In genomic region chrX:154354013-154354412, GRCh38 we compare ENCODE assay signal across 20 cellular contexts. TPM values are rescaled to one million over a fixed set of nuclear protein-coding genes. Genes with fewer than 3 reads are reported as not detected.
DNase-seq lines count a peak whose midpoint lies in the region; ATAC-seq and TF ChIP-seq lines count a peak whose summit lies in the region.
"Had no signal": no experiment of that assay in that cellular context is flagged by ENCODE, and none has a peak within 500 bp of the region (broad histone marks: within the 10 kb centered on the region; RNA-seq: fewer than 3 reads in every experiment).

No MANE protein-coding gene starts in this region.

- H3K4me1 Mint-ChIP-seq in T-helper 17 cell, result peaks cover 20% of the 10 kb centered on the region
- H3K4me1 Mint-ChIP-seq in stimulated activated effector memory CD8-positive, alpha-beta T cell treated with anti-CD3 and anti-CD28 coated beads, Interleukin-12 subunit alpha, Interleukin-12 subunit beta, amount 100 ng/mL, for 72 hours, result peaks cover 41% of the 10 kb centered on the region

- DNase-seq in cardiac muscle cell (ENCODE audit: low read depth in 1 of 2, low spot score in 1 of 2) (no peak), Right ventricle myocardium inferior (ENCODE audit: missing footprints) (no peak), T-helper 17 cell (peak in 1 of 3 donors; percentile 4), GM10248 (ENCODE audit: extremely low spot score) (no peak), inferior parietal cortex (ENCODE audit: extremely low spot score) (no peak)
- no peak for DNase-seq in stimulated activated effector memory CD8-positive, alpha-beta T cell treated with anti-CD3 and anti-CD28 coated beads, Interleukin-12 subunit alpha, Interleukin-12 subunit beta, amount 100 ng/mL, for 72 hours (ENCODE audit: low spot score in 2 of 2)
- DNase-seq: activated CD8-positive, alpha-beta T cell treated with anti-CD3 and anti-CD28 coated beads, Interleukin-2, amount 10 ng/mL, durations not matched to agents 7 days and 5 days; activated naive CD4-positive, alpha-beta T cell treated with anti-CD3 and anti-CD28 coated beads, Interleukin-2, amount 50 U/mL, for 16 hours; activated T-cell treated with anti-CD3 and anti-CD28 coated beads, Interleukin-2, amount 50 U/mL, for 72 hours; gastrocnemius medialis; left cardiac atrium; NCI-H1417; NCI-H2107; NCI-H524; ovary had no signal

- peaks cover 42% of the 10 kb centered on the region for H3K36me3 ChIP-seq in cardiac muscle cell
- H3K36me3 ChIP-seq: gastrocnemius medialis, ovary had no signal

- peak overlapping the region; percentile 45 for H3K4me3 Mint-ChIP-seq in T-helper 17 cell
- H3K4me3 Mint-ChIP-seq in stimulated activated effector memory CD8-positive, alpha-beta T cell treated with anti-CD3 and anti-CD28 coated beads, Interleukin-12 subunit alpha, Interleukin-12 subunit beta, amount 100 ng/mL, for 72 hours, result peak overlapping the region; percentile 7
- H3K4me3 Mint-ChIP-seq: activated CD8-positive, alpha-beta T cell treated with anti-CD3 and anti-CD28 coated beads, Interleukin-2, amount 10 ng/mL, durations not matched to agents 7 days and 5 days; activated T-cell treated with anti-CD3 and anti-CD28 coated beads, Interleukin-2, amount 50 U/mL, for 72 hours; CD14-positive monocyte had no signal

- POLR2A ChIA-PET in GM10248 (lab: Yijun Ruan, JAX), result no interaction called here

- no peak overlapping the region for H3K4me3 ChIP-seq in cardiac muscle cell
- H3K4me3 ChIP-seq: ascending aorta, gastrocnemius medialis, ovary, SK-N-MC, suprapubic skin had no signal

- no peaks in the 10 kb centered on the region for H3K4me1 ChIP-seq in cardiac muscle cell (ENCODE audit: low read depth)
- H3K4me1 ChIP-seq: gastrocnemius medialis had no signal

- peak overlapping the region; percentile 23 for H3K27ac ChIP-seq in cardiac muscle cell
- H3K27ac ChIP-seq: ascending aorta, gastrocnemius medialis, ovary, SK-N-MC, suprapubic skin had no signal

- peak overlapping the region; percentile 54 for H3K27ac Mint-ChIP-seq in T-helper 17 cell
- H3K27ac Mint-ChIP-seq in stimulated activated effector memory CD8-positive, alpha-beta T cell treated with anti-CD3 and anti-CD28 coated beads, Interleukin-12 subunit alpha, Interleukin-12 subunit beta, amount 100 ng/mL, for 72 hours, result peak overlapping the region; percentile 92
- H3K27ac Mint-ChIP-seq: activated CD8-positive, alpha-beta T cell treated with anti-CD3 and anti-CD28 coated beads, Interleukin-2, amount 10 ng/mL, durations not matched to agents 7 days and 5 days; activated T-cell treated with anti-CD3 and anti-CD28 coated beads, Interleukin-2, amount 50 U/mL, for 72 hours had no signal

- ATAC-seq in Right ventricle myocardium inferior (no peak), T-helper 17 cell (no peak)
- no peak for ATAC-seq in stimulated activated effector memory CD8-positive, alpha-beta T cell treated with anti-CD3 and anti-CD28 coated beads, Interleukin-12 subunit alpha, Interleukin-12 subunit beta, amount 100 ng/mL, for 72 hours
- ATAC-seq: activated CD8-positive, alpha-beta T cell treated with anti-CD3 and anti-CD28 coated beads, Interleukin-2, amount 10 ng/mL, durations not matched to agents 7 days and 5 days; activated T-cell treated with anti-CD3 and anti-CD28 coated beads, Interleukin-2, amount 50 U/mL, for 72 hours; gastrocnemius medialis; left cardiac atrium; naive thymus-derived CD8-positive, alpha-beta T cell had no signal

- intact Hi-C loops in Right ventricle myocardium inferior (cut with DNase I), result no loop called here

- H3K9me3 Mint-ChIP-seq in stimulated activated effector memory CD8-positive, alpha-beta T cell treated with anti-CD3 and anti-CD28 coated beads, Interleukin-12 subunit alpha, Interleukin-12 subunit beta, amount 100 ng/mL, for 72 hours, result no peaks in the 10 kb centered on the region
- H3K9me3 Mint-ChIP-seq: activated T-cell treated with anti-CD3 and anti-CD28 coated beads, Interleukin-2, amount 50 U/mL, for 72 hours; CD14-positive monocyte; naive thymus-derived CD8-positive, alpha-beta T cell had no signal

- H3K9me3 ChIP-seq in cardiac muscle cell (ENCODE audit: low read depth), result no peaks in the 10 kb centered on the region
- H3K9me3 ChIP-seq in T-helper 17 cell (ENCODE audit: control insufficient read depth, low read length, poor library complexity, severe bottlenecking), result no peaks in the 10 kb centered on the region
- H3K9me3 ChIP-seq: ascending aorta, gastrocnemius medialis, ovary, suprapubic skin had no signal

- no peaks in the 10 kb centered on the region for H3K27me3 Mint-ChIP-seq in T-helper 17 cell
- H3K27me3 Mint-ChIP-seq: naive thymus-derived CD8-positive, alpha-beta T cell had no signal

- CTCF ChIA-PET in GM10248 (lab: Yijun Ruan, JAX), result no interaction called here

- no peak for TF ChIP-seq CTCF in cardiac muscle cell (IDR thresholded peaks at IDR 0.05; ENCODE audit: low read depth, low read length)
- TF ChIP-seq CTCF in GM10248 (IDR thresholded peaks at IDR 0.05; ENCODE audit: control extremely low read depth, extremely low read depth, low read depth, missing control alignments), result no peak

- no peaks in the 10 kb centered on the region for H3K27me3 ChIP-seq in cardiac muscle cell
- H3K27me3 ChIP-seq: ascending aorta, gastrocnemius medialis, ovary, suprapubic skin had no signal

- H3K36me3 Mint-ChIP-seq in T-helper 17 cell (ENCODE audit: low read depth), result no peaks in the 10 kb centered on the region
- H3K36me3 Mint-ChIP-seq in stimulated activated effector memory CD8-positive, alpha-beta T cell treated with anti-CD3 and anti-CD28 coated beads, Interleukin-12 subunit alpha, Interleukin-12 subunit beta, amount 100 ng/mL, for 72 hours, result peaks cover 100% of the 10 kb centered on the region

RNA-seq across cellular contexts. Expression of gene FLNA, which starts 20.4 kb away (rescaled TPM):
- total RNA-seq in cardiac muscle cell (405 and 447 TPM in 2 replicates), Right ventricle myocardium inferior (253 TPM), T-helper 17 cell (1,000 to 10,000 TPM; 1,780 to 2,536 TPM)
- 250 and 341 TPM in 2 replicates for polyA plus RNA-seq in cardiac muscle cell

RNA-seq across cellular contexts. Expression of gene EMD, which starts 25.1 kb away (rescaled TPM):
- total RNA-seq in cardiac muscle cell, result 56.9 and 66.2 TPM in 2 replicates
- polyA plus RNA-seq in cardiac muscle cell, result 77.7 and 91.2 TPM in 2 replicates
- total RNA-seq in Right ventricle myocardium inferior, result 51.1 TPM
- total RNA-seq in T-helper 17 cell, result 100 to 1,000 TPM; 121 to 132 TPM

RNA-seq across cellular contexts. Expression of gene RPL10, which starts 44.2 kb away (rescaled TPM):
- total RNA-seq in cardiac muscle cell, result 2,299 and 4,006 TPM in 2 replicates
- polyA plus RNA-seq in cardiac muscle cell, result 1,000 and 1,150 TPM in 2 replicates
- 2,181 TPM for total RNA-seq in Right ventricle myocardium inferior
- total RNA-seq in T-helper 17 cell, result 1,000 to 10,000 TPM; 4,596 to 4,820 TPM

RNA-seq across cellular contexts. Expression of gene DNASE1L1, which starts 55.0 kb away (rescaled TPM):
- total RNA-seq in cardiac muscle cell (34.3 and 40.4 TPM in 2 replicates), Right ventricle myocardium inferior (52.3 TPM), T-helper 17 cell (10 to 100 TPM; 20.5 to 22.6 TPM)
- polyA plus RNA-seq in cardiac muscle cell, result 24.8 and 26.1 TPM in 2 replicates

RNA-seq across cellular contexts. Expression of gene TAFAZZIN, which starts 57.3 kb away (rescaled TPM):
- total RNA-seq in cardiac muscle cell (37.4 and 52.1 TPM in 2 replicates), Right ventricle myocardium inferior (36.1 TPM), T-helper 17 cell (10 to 100 TPM; 84.1 to 95.7 TPM)
- 59.7 and 65.0 TPM in 2 replicates for polyA plus RNA-seq in cardiac muscle cell
